ENCODE assay signal across 1 cellular context in genomic region chr11:117143390-117143789, GRCh38.
A peak's percentile ranks its signal among the peaks of the same experiment; 100 is the strongest.
TF ChIP-seq lines count a peak whose summit lies in the region.

No MANE protein-coding gene starts in this region.

TF ChIP-seq in HEK293, 187 proteins besides CTCF, POLR2A, EP300 and RAD21 (continued from another document):
- TF ChIP-seq, protein P1, sequence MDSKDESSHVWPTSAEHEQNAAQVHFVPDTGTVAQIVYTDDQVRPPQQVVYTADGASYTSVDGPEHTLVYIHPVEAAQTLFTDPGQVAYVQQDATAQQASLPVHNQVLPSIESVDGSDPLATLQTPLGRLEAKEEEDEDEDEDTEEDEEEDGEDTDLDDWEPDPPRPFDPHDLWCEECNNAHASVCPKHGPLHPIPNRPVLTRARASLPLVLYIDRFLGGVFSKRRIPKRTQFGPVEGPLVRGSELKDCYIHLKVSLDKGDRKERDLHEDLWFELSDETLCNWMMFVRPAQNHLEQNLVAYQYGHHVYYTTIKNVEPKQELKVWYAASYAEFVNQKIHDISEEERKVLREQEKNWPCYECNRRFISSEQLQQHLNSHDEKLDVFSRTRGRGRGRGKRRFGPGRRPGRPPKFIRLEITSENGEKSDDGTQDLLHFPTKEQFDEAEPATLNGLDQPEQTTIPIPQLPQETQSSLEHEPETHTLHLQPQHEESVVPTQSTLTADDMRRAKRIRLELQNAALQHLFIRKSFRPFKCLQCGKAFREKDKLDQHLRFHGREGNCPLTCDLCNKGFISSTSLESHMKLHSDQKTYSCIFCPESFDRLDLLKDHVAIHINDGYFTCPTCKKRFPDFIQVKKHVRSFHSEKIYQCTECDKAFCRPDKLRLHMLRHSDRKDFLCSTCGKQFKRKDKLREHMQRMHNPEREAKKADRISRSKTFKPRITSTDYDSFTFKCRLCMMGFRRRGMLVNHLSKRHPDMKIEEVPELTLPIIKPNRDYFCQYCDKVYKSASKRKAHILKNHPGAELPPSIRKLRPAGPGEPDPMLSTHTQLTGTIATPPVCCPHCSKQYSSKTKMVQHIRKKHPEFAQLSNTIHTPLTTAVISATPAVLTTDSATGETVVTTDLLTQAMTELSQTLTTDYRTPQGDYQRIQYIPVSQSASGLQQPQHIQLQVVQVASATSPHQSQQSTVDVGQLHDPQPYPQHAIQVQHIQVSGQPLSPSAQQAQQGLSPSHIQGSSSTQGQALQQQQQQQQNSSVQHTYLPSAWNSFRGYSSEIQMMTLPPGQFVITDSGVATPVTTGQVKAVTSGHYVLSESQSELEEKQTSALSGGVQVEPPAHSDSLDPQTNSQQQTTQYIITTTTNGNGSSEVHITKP (tag by site-specific recombination; IDR thresholded peaks at IDR 0.05), result peak; percentile 96
- TF ChIP-seq ZBTB20 (tag by site-specific recombination; IDR thresholded peaks at IDR 0.05) (no peak), ZEB2 (tag by site-specific recombination; IDR thresholded peaks at IDR 0.05) (no peak), ZNF354C (tag by site-specific recombination; IDR thresholded peaks at IDR 0.05; ENCODE audit: borderline replicate concordance, low read depth) (no peak), ZNF221 (tag by site-specific recombination; IDR thresholded peaks at IDR 0.05; ENCODE audit: borderline replicate concordance) (no peak), ZNF10 (tag by site-specific recombination; IDR thresholded peaks at IDR 0.05) (no peak), KLF1 (tag by site-specific recombination; IDR thresholded peaks at IDR 0.05) (no peak), REPIN1 (tag by site-specific recombination; IDR thresholded peaks at IDR 0.05; ENCODE audit: low read depth) (no peak), PATZ1 (tag by site-specific recombination; IDR thresholded peaks at IDR 0.05) (no peak), SP2 (tag by site-specific recombination; IDR thresholded peaks at IDR 0.05) (no peak), ATF2 (tag by site-specific recombination; IDR thresholded peaks at IDR 0.05; ENCODE audit: low read depth) (no peak), ZNF335 (tag by site-specific recombination; conservative IDR thresholded peaks at IDR 0.05) (no peak)
- TF ChIP-seq, protein P2, sequence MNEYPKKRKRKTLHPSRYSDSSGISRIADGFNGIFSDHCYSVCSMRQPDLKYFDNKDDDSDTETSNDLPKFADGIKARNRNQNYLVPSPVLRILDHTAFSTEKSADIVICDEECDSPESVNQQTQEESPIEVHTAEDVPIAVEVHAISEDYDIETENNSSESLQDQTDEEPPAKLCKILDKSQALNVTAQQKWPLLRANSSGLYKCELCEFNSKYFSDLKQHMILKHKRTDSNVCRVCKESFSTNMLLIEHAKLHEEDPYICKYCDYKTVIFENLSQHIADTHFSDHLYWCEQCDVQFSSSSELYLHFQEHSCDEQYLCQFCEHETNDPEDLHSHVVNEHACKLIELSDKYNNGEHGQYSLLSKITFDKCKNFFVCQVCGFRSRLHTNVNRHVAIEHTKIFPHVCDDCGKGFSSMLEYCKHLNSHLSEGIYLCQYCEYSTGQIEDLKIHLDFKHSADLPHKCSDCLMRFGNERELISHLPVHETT (tag by site-specific recombination; IDR thresholded peaks at IDR 0.05), result no peak
- TF ChIP-seq, protein P3, sequence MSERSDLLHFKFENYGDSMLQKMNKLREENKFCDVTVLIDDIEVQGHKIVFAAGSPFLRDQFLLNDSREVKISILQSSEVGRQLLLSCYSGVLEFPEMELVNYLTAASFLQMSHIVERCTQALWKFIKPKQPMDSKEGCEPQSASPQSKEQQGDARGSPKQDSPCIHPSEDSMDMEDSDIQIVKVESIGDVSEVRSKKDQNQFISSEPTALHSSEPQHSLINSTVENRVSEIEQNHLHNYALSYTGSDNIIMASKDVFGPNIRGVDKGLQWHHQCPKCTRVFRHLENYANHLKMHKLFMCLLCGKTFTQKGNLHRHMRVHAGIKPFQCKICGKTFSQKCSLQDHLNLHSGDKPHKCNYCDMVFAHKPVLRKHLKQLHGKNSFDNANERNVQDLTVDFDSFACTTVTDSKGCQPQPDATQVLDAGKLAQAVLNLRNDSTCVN (tag by site-specific recombination; optimal IDR thresholded peaks at IDR 0.05), result no peak
- TF ChIP-seq, protein P4, sequence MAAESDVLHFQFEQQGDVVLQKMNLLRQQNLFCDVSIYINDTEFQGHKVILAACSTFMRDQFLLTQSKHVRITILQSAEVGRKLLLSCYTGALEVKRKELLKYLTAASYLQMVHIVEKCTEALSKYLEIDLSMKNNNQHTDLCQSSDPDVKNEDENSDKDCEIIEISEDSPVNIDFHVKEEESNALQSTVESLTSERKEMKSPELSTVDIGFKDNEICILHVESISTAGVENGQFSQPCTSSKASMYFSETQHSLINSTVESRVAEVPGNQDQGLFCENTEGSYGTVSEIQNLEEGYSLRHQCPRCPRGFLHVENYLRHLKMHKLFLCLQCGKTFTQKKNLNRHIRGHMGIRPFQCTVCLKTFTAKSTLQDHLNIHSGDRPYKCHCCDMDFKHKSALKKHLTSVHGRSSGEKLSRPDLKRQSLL (tag by site-specific recombination; IDR thresholded peaks at IDR 0.05), result peak; percentile 63; the same call in 1 of the 2 replicates
- TF ChIP-seq, protein P5, sequence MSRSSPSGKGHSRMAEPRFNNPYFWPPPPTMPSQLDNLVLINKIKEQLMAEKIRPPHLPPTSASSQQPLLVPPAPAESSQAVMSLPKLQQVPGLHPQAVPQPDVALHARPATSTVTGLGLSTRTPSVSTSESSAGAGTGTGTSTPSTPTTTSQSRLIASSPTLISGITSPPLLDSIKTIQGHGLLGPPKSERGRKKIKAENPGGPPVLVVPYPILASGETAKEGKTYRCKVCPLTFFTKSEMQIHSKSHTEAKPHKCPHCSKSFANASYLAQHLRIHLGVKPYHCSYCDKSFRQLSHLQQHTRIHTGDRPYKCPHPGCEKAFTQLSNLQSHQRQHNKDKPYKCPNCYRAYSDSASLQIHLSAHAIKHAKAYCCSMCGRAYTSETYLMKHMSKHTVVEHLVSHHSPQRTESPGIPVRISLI (tag by site-specific recombination; IDR thresholded peaks at IDR 0.05), result no peak
